ENCODE assay signal across 16 cellular contexts in the genomic region with DNA sequence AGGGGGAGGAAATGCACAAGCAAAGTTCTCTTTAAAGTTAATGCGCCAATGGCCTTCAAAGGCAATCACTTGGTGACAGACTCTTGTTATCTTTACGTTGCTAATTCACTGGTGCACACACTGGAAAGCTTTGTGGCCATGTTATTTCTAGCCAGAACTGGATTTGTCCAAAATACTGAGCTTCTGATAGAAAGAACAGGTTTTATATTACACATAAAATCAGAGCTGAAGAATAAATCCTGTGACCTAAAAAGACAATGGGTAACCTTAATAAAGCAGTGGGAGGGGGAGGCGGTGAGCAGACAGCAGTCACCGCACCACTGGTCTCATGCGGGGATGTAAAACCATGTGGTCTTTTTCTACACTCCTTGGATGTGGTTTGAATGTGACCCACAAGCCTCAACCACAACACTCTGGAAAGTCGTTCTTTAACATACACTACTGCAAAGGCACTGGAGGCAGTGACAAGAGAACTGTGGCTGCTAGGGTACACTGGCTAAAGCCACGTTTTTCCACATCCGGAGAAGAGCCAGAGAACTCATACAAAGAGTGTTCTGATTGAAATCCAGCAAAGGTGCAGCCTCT.
"Had no signal": no experiment of that assay in that cellular context is flagged by ENCODE, and none has a peak within 500 bp of the region (broad histone marks: within the 10 kb centered on the region; RNA-seq: fewer than 3 reads in every experiment).

No MANE protein-coding gene starts in this region.

- H3K4me3 ChIP-seq: breast epithelium, prostate gland, right lobe of liver, spleen had no signal

- H3K9me3 ChIP-seq: breast epithelium, prostate gland, right lobe of liver, spleen had no signal

- H3K27ac ChIP-seq: breast epithelium, prostate gland, right lobe of liver, spleen had no signal

- H3K27ac Mint-ChIP-seq: activated B cell treated with CpG ODN at 0.5 μM for 24 hours; activated CD4-positive, alpha-beta T cell treated with anti-CD3 and anti-CD28 coated beads, Interleukin-2, amount 10 ng/mL, durations not matched to agents 24 days and 14 days; activated naive CD4-positive, alpha-beta T cell treated with anti-CD3 and anti-CD28 coated beads, Interleukin-2, amount 50 U/mL, for 24 hours; stimulated activated memory B cell treated with anti-CD40 and anti-IgM and Interleukin-4, amounts not matched to agents 10 μg/mL and 1 μg/mL and 100 μg/mL, for 72 hours; T-cell had no signal

- H3K9me3 Mint-ChIP-seq: activated B cell treated with CpG ODN at 0.5 μM for 24 hours; activated CD4-positive, alpha-beta T cell treated with anti-CD3 and anti-CD28 coated beads, Interleukin-2, amount 10 ng/mL, durations not matched to agents 24 days and 14 days; activated naive CD4-positive, alpha-beta T cell treated with anti-CD3 and anti-CD28 coated beads, Interleukin-2, amount 50 U/mL, for 24 hours; natural killer cell treated with Interleukin-12 subunit alpha and Interleukin-12 subunit beta and Interleukin-15 and Interleukin-18, amount 100 ng/mL, for 72 hours; stimulated activated memory B cell treated with anti-CD40 and anti-IgM and Interleukin-4, amounts not matched to agents 10 μg/mL and 1 μg/mL and 100 μg/mL, for 72 hours; T-cell had no signal

- H3K4me1 Mint-ChIP-seq: activated B cell treated with CpG ODN at 0.5 μM for 24 hours; activated naive CD4-positive, alpha-beta T cell treated with anti-CD3 and anti-CD28 coated beads, Interleukin-2, amount 50 U/mL, for 24 hours; stimulated activated memory B cell treated with anti-CD40 and anti-IgM and Interleukin-4, amounts not matched to agents 10 μg/mL and 1 μg/mL and 100 μg/mL, for 72 hours had no signal

- DNase-seq: activated B cell treated with CpG ODN at 0.5 μM for 24 hours; activated CD4-positive, alpha-beta T cell treated with anti-CD3 and anti-CD28 coated beads, Interleukin-2, amount 10 ng/mL, durations not matched to agents 24 days and 14 days; anterior cingulate cortex; dermis blood vessel endothelial cell; left cardiac atrium; right lobe of liver; spleen; stimulated activated CD4-positive, alpha-beta T cell treated with anti-CD3 and anti-CD28 coated beads, Interleukin-1b, Interleukin-23, amount 100 ng/mL, for 48 hours; substantia nigra; T-cell; trophoblast cell had no signal

- ATAC-seq: left cardiac atrium; right lobe of liver; stimulated activated memory B cell treated with anti-CD40 and anti-IgM and Interleukin-4, amounts not matched to agents 10 μg/mL and 1 μg/mL and 100 μg/mL, for 72 hours; T-cell had no signal

- H3K36me3 ChIP-seq: breast epithelium, prostate gland, right lobe of liver had no signal

- H3K4me1 ChIP-seq: breast epithelium, prostate gland, right lobe of liver had no signal

- H3K36me3 Mint-ChIP-seq: natural killer cell treated with Interleukin-12 subunit alpha and Interleukin-12 subunit beta and Interleukin-15 and Interleukin-18, amount 100 ng/mL, for 72 hours had no signal

- H3K4me3 Mint-ChIP-seq: activated B cell treated with CpG ODN at 0.5 μM for 24 hours; activated CD4-positive, alpha-beta T cell treated with anti-CD3 and anti-CD28 coated beads, Interleukin-2, amount 10 ng/mL, durations not matched to agents 24 days and 14 days; activated naive CD4-positive, alpha-beta T cell treated with anti-CD3 and anti-CD28 coated beads, Interleukin-2, amount 50 U/mL, for 24 hours; natural killer cell treated with Interleukin-12 subunit alpha and Interleukin-12 subunit beta and Interleukin-15 and Interleukin-18, amount 100 ng/mL, for 72 hours; stimulated activated memory B cell treated with anti-CD40 and anti-IgM and Interleukin-4, amounts not matched to agents 10 μg/mL and 1 μg/mL and 100 μg/mL, for 72 hours; T-cell had no signal

- H3K27me3 ChIP-seq: breast epithelium, right lobe of liver, spleen had no signal

- H3K27me3 Mint-ChIP-seq: activated B cell treated with CpG ODN at 0.5 μM for 24 hours; activated CD4-positive, alpha-beta T cell treated with anti-CD3 and anti-CD28 coated beads, Interleukin-2, amount 10 ng/mL, durations not matched to agents 24 days and 14 days; activated naive CD4-positive, alpha-beta T cell treated with anti-CD3 and anti-CD28 coated beads, Interleukin-2, amount 50 U/mL, for 24 hours; natural killer cell treated with Interleukin-12 subunit alpha and Interleukin-12 subunit beta and Interleukin-15 and Interleukin-18, amount 100 ng/mL, for 72 hours; stimulated activated memory B cell treated with anti-CD40 and anti-IgM and Interleukin-4, amounts not matched to agents 10 μg/mL and 1 μg/mL and 100 μg/mL, for 72 hours; T-cell had no signal
